ENCODE assay signal across 11 cellular contexts in the genomic region with DNA sequence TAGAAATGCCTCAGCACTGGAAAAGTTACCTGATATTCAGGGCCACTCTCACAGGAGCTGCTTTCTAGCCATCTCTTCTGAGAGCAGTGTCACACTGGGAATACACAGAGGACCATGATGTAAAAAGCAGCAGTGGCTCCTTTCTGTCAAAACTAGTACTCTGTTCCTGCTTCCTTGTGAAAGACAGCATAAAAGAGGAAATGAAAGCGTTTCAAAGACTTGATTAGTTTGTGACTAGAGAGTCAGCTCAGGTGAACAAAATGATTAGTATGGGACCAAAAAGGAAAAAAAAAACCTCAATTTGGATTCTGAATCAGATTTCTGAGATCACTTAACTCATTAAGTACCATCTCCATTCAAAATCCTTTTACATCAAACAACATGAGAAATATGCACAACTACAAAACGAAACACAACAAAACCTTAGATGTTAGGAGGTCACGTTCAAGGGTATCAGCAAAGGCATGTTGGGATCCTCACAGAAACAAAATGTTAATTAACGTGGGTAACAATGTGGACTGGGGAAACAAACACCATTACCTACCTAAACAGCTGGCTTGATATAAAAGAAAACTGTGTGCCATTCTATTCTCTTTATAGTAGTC.
A peak's percentile ranks its signal among the peaks of the same experiment; 100 is the strongest.
DNase-seq lines count a peak whose midpoint lies in the region; ATAC-seq, FAIRE-seq and TF ChIP-seq lines count a peak whose summit lies in the region.
"Had no signal": no experiment of that assay in that cellular context is flagged by ENCODE, and none has a peak within 500 bp of the region (broad histone marks: within the 10 kb centered on the region; RNA-seq: fewer than 3 reads in every experiment).

No MANE protein-coding gene starts in this region.

- FAIRE-seq in A549 (lab: Jason Lieb, UNC) = peak; percentile 46

- CTCF ChIA-PET in A549 (lab: Yijun Ruan, JAX) = interaction anchor here (1.5 kb wide), 1 partner anchor 359 kb away, joined by 3 read pairs; no protein-coding TSS in a partner anchor

- no peak overlapping the region for H3K4me2 ChIP-seq in A549

- no peak for TF ChIP-seq RAD21 in A549 (conservative IDR thresholded peaks at IDR 0.05 in 1 of 2, IDR thresholded peaks at IDR 0.05 in 1 of 2)

- no peak for ATAC-seq in A549
- peak; percentile 75 for ATAC-seq in GM19328 (IDR thresholded peaks at IDR 0.05; ENCODE audit: unreplicated experiment)
- peak; percentile 89 for ATAC-seq in HG02973 (IDR thresholded peaks at IDR 0.05; ENCODE audit: unreplicated experiment)
- ATAC-seq: HCT116; stimulated activated effector memory CD8-positive, alpha-beta T cell treated with anti-CD3 and anti-CD28 coated beads, Interleukin-12 subunit alpha, Interleukin-12 subunit beta, amount 100 ng/mL, for 72 hours had no signal

- no peak for TF ChIP-seq POLR2A in A549 (IDR thresholded peaks at IDR 0.05; ENCODE audit: low read length)

- no peaks in the 10 kb centered on the region for H3K4me1 ChIP-seq in A549

- 56% methylated on average over 4 of the region's 4 CpGs for WGBS in A549 (ENCODE audit: missing lambda C conversion rate)

- TF ChIP-seq CTCF in A549 (IDR thresholded peaks at IDR 0.05) = no peak
- no peak for TF ChIP-seq CTCF in coronary artery (IDR thresholded peaks at IDR 0.05)

- H3K9me3 ChIP-seq in A549 = no peaks in the 10 kb centered on the region

- POLR2A ChIA-PET in A549 (lab: Yijun Ruan, JAX) = no interaction called here

- no peak for TF ChIP-seq EP300 in A549 (IDR thresholded peaks at IDR 0.05)

- H3K27ac ChIP-seq in A549 (no peak overlapping the region), coronary artery (no peak overlapping the region)

- H3K4me3 ChIP-seq in A549 (no peak overlapping the region), coronary artery (no peak overlapping the region)

- DNase-seq in A549 (ENCODE audit: low read depth in 1 of 2, low spot score in 1 of 2) = no peak
- peak; percentile 90 for DNase-seq in NOMO-1 treated with DMSO at 0.1 percent for 48 hours (lab: John Stamatoyannopoulos, UW; ENCODE audit: unreplicated experiment)
- DNase-seq in HUDEP-2 (lab: John Stamatoyannopoulos, UW; ENCODE audit: unreplicated experiment in 76 of 76) = no peak
- no peak for DNase-seq in coronary artery (ENCODE audit: low spot score)
- DNase-seq in AG20443 (ENCODE audit: low spot score) = no peak
- DNase-seq in anterior cingulate cortex (lab: John Stamatoyannopoulos, UW) = no peak
- DNase-seq: occipital lobe had no signal

TF ChIP-seq in A549, 52 proteins besides CTCF, POLR2A, EP300 and RAD21:
- TF ChIP-seq, protein P1, sequence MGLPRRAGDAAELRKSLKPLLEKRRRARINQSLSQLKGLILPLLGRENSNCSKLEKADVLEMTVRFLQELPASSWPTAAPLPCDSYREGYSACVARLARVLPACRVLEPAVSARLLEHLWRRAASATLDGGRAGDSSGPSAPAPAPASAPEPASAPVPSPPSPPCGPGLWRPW (IDR thresholded peaks at IDR 0.05) = no peak
- no peak for TF ChIP-seq SMC3 (IDR thresholded peaks at IDR 0.05)
- TF ChIP-seq HOXB13 (CRISPR knock-in tag; IDR thresholded peaks at IDR 0.05; ENCODE audit: low read depth) = no peak
- TF ChIP-seq CBX2 (IDR thresholded peaks at IDR 0.05; ENCODE audit: borderline replicate concordance, low read depth) = no peak
- TF ChIP-seq ZSCAN20 (CRISPR knock-in tag; IDR thresholded peaks at IDR 0.05) = no peak
- TF ChIP-seq CHD4 (IDR thresholded peaks at IDR 0.05; ENCODE audit: borderline replicate concordance) = no peak
- TF ChIP-seq EHMT2 (IDR thresholded peaks at IDR 0.05; ENCODE audit: low read depth) = no peak
- TF ChIP-seq, protein P2, sequence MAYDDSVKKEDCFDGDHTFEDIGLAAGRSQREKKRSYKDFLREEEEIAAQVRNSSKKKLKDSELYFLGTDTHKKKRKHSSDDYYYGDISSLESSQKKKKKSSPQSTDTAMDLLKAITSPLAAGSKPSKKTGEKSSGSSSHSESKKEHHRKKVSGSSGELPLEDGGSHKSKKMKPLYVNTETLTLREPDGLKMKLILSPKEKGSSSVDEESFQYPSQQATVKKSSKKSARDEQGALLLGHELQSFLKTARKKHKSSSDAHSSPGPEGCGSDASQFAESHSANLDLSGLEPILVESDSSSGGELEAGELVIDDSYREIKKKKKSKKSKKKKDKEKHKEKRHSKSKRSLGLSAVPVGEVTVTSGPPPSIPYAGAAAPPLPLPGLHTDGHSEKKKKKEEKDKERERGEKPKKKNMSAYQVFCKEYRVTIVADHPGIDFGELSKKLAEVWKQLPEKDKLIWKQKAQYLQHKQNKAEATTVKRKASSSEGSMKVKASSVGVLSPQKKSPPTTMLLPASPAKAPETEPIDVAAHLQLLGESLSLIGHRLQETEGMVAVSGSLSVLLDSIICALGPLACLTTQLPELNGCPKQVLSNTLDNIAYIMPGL (CRISPR knock-in tag; IDR thresholded peaks at IDR 0.05; ENCODE audit: borderline replicate concordance) = no peak
TF ChIP-seq in A549: peak in this region for 0.

Comparison
In these comparisons a context has a peak if more than half of its experiments do, and no peak if none do; other contexts are left out.
1. ATAC-seq: peak in GM19328 (single experiment) and HG02973 (single experiment); none in A549 (0 of 2).